35 cellular contexts compared by ENCODE assay signal in genomic region chr7:53983505-53983904, GRCh38.
"Had no signal": no experiment of that assay in that cellular context is flagged by ENCODE, and none has a peak within 500 bp of the region (broad histone marks: within the 10 kb centered on the region; RNA-seq: fewer than 3 reads in every experiment).

No MANE protein-coding gene starts in this region.

- H3K9ac ChIP-seq: KMS-11 had no signal

- H3K27ac ChIP-seq: KMS-11 had no signal

- DNase-seq: Karpas-422, Kasumi-1, KBM-7, KG1, MG63, MM.1S, MV-4-11, NCI-H1048, NCI-H1092, NCI-H1092 treated with DMSO at 0.1 percent for 48 hours, NCI-H1105, NCI-H1105 treated with DMSO at 0.1 percent for 48 hours, NCI-H1417, NCI-H1417 treated with DMSO at 0.1 percent for 48 hours, NCI-H1436, NCI-H1436 treated with DMSO at 0.1 percent for 48 hours, NCI-H146, NCI-H1694, NCI-H1694 treated with DMSO at 0.1 percent for 48 hours, NCI-H187, NCI-H187 treated with DMSO at 0.1 percent for 48 hours, NCI-H1930, NCI-H2029, NCI-H2029 treated with DMSO at 0.1 percent for 48 hours, NCI-H2081, NCI-H2081 treated with DMSO at 0.1 percent for 48 hours, NCI-H2107, NCI-H2171, NCI-H2171 treated with DMSO at 0.1 percent for 48 hours, NCI-H2227 treated with DMSO at 0.1 percent for 48 hours, NCI-H226, NCI-H345, NCI-H446, NCI-H446 treated with DMSO at 0.1 percent for 48 hours had no signal

- H3K4me2 ChIP-seq: KMS-11 had no signal

- H3K4me3 ChIP-seq: MG63 had no signal

- H3K9me3 ChIP-seq: MG63 had no signal

- H3K36me3 ChIP-seq: MG63 had no signal

- H3K27me3 ChIP-seq: MG63 had no signal
